8 cellular contexts compared by ENCODE assay signal in genomic region chr5:117590944-117591343, GRCh38.
A peak's percentile ranks its signal among the peaks of the same experiment; 100 is the strongest.
DNase-seq lines count a peak whose midpoint lies in the region; ATAC-seq and TF ChIP-seq lines count a peak whose summit lies in the region.

No MANE protein-coding gene starts in this region.

- H3K4me3 ChIP-seq in choroid plexus epithelial cell (ENCODE audit: low read depth, low read length), result no peak overlapping the region

- DNase-seq in DMS 273 treated with DMSO at 0.1 percent for 48 hours (lab: John Stamatoyannopoulos, UW), result peak; percentile 37
- peak; percentile 43 for DNase-seq in HT-29 (ENCODE audit: low spot score)
- DNase-seq in choroid plexus epithelial cell (ENCODE audit: low read depth), result peak; percentile 38
- DNase-seq in NCI-H1436 treated with DMSO at 0.1 percent for 48 hours (lab: John Stamatoyannopoulos, UW), result no peak
- no peak for DNase-seq in activated T-helper 2 cell treated with anti-CD3 and anti-CD28 coated beads, Interferon-gamma antibody, Interleukin-2, Interleukin-4, amounts not matched to agents 10 μg/mL and 5 μg/mL and 100 μg/mL, durations not matched to agents 14 hours and 24 hours and 36 hours (ENCODE audit: low spot score)
- DNase-seq in 8988T, result no peak

- no peaks in the 10 kb centered on the region for H3K36me3 Mint-ChIP-seq in activated T-helper 2 cell treated with anti-CD3 and anti-CD28 coated beads, Interferon-gamma antibody, Interleukin-2, Interleukin-4, amounts not matched to agents 10 μg/mL and 5 μg/mL and 100 μg/mL, durations not matched to agents 14 hours and 24 hours and 36 hours (ENCODE audit: low read depth)

- H3K9me3 Mint-ChIP-seq in activated T-helper 2 cell treated with anti-CD3 and anti-CD28 coated beads, Interferon-gamma antibody, Interleukin-2, Interleukin-4, amounts not matched to agents 10 μg/mL and 5 μg/mL and 100 μg/mL, durations not matched to agents 14 hours and 24 hours and 36 hours, result no peaks in the 10 kb centered on the region

- ATAC-seq in GM19467 (IDR thresholded peaks at IDR 0.05; ENCODE audit: unreplicated experiment) (peak; percentile 92), HG02571 (IDR thresholded peaks at IDR 0.05; ENCODE audit: unreplicated experiment) (no peak)

- no peaks in the 10 kb centered on the region for H3K4me1 Mint-ChIP-seq in activated T-helper 2 cell treated with anti-CD3 and anti-CD28 coated beads, Interferon-gamma antibody, Interleukin-2, Interleukin-4, amounts not matched to agents 10 μg/mL and 5 μg/mL and 100 μg/mL, durations not matched to agents 14 hours and 24 hours and 36 hours (ENCODE audit: low read depth)

- H3K27me3 Mint-ChIP-seq in activated T-helper 2 cell treated with anti-CD3 and anti-CD28 coated beads, Interferon-gamma antibody, Interleukin-2, Interleukin-4, amounts not matched to agents 10 μg/mL and 5 μg/mL and 100 μg/mL, durations not matched to agents 14 hours and 24 hours and 36 hours (ENCODE audit: low read depth), result no peaks in the 10 kb centered on the region

- intact Hi-C loops in activated T-helper 2 cell treated with anti-CD3 and anti-CD28 coated beads, Interferon-gamma antibody, Interleukin-2, Interleukin-4, amounts not matched to agents 10 μg/mL and 5 μg/mL and 100 μg/mL, durations not matched to agents 14 hours and 24 hours and 36 hours (cut with micrococcal nuclease), result no loop called here

- no peak overlapping the region for H3K27ac Mint-ChIP-seq in activated T-helper 2 cell treated with anti-CD3 and anti-CD28 coated beads, Interferon-gamma antibody, Interleukin-2, Interleukin-4, amounts not matched to agents 10 μg/mL and 5 μg/mL and 100 μg/mL, durations not matched to agents 14 hours and 24 hours and 36 hours

- TF ChIP-seq CTCF in choroid plexus epithelial cell (conservative IDR thresholded peaks at IDR 0.05; ENCODE audit: low read depth, low read length), result peak; percentile 33

- no peak overlapping the region for H3K4me3 Mint-ChIP-seq in activated T-helper 2 cell treated with anti-CD3 and anti-CD28 coated beads, Interferon-gamma antibody, Interleukin-2, Interleukin-4, amounts not matched to agents 10 μg/mL and 5 μg/mL and 100 μg/mL, durations not matched to agents 14 hours and 24 hours and 36 hours (ENCODE audit: low read depth)

Comparison
In these comparisons a context has a peak if more than half of its experiments do, and no peak if none do; other contexts are left out.
1. DNase-seq: peak in DMS 273 treated with DMSO at 0.1 percent for 48 hours (single experiment), HT-29 (single experiment) and choroid plexus epithelial cell (single experiment); none in NCI-H1436 treated with DMSO at 0.1 percent for 48 hours (single experiment), activated T-helper 2 cell treated with anti-CD3 and anti-CD28 coated beads, Interferon-gamma antibody, Interleukin-2, Interleukin-4, amounts not matched to agents 10 μg/mL and 5 μg/mL and 100 μg/mL, durations not matched to agents 14 hours and 24 hours and 36 hours (single experiment) and 8988T (single experiment).